In the genomic region with DNA sequence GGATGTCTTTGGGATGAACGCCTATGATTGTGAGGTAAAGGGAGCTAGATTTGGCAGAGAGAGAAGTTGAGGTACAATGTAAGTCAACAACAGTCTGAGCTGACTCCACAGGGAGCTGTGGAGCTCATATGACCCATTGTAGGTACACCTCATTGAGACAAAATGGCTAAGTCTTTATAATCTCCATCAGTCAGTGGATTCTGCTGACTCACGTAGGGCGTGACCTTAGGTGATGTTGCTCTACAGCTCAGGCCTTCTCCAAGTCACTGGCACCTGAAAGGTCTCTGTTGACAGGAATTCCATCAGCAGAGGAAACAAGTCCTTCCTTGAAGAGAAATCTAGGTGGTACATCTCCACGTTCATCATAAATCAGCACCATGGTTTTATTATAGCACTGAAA, we compare ENCODE assay signal across 28 cellular contexts.
"Had no signal": no experiment of that assay in that cellular context is flagged by ENCODE, and none has a peak within 500 bp of the region (broad histone marks: within the 10 kb centered on the region; RNA-seq: fewer than 3 reads in every experiment).

No MANE protein-coding gene starts in this region.

- H3K36me3 ChIP-seq: brain microvascular endothelial cell had no signal

- H3K27me3 ChIP-seq: brain microvascular endothelial cell had no signal

- H3K27ac ChIP-seq: brain microvascular endothelial cell had no signal

- FAIRE-seq: RCC 7860, TTC549 had no signal

- ATAC-seq: activated T-helper 17 cell treated with anti-CD3 and anti-CD28 coated beads, Interleukin-2, amount 50 U/mL, for 72 hours; PC-3 had no signal

- DNase-seq: activated CD4-positive, alpha-beta memory T cell treated with anti-CD3 and anti-CD28 coated beads, Interleukin-2, amount 10 ng/mL, durations not matched to agents 7 days and 5 days; activated CD4-positive, alpha-beta T cell treated with anti-CD3 and anti-CD28 coated beads, Interleukin-2, amount 50 U/mL, for 1 hour; activated CD4-positive, CD25-positive, alpha-beta regulatory T cell; activated gamma-delta T cell; activated naive CD4-positive, alpha-beta T cell treated with anti-CD3 and anti-CD28 coated beads for 36 hours; activated T-cell treated with anti-CD3 and anti-CD28 coated beads for 4 hours; activated T-cell treated with anti-CD3 and anti-CD28 coated beads, Interleukin-2, amount 50 U/mL, for 48 hours; amygdala; brain microvascular endothelial cell; caudate nucleus; Kasumi-1; MV-4-11; NCI-H1092 treated with DMSO at 0.1 percent for 48 hours; NCI-H1417 treated with DMSO at 0.1 percent for 48 hours; NCI-H1694; NCI-H2029; NCI-H2107; NCI-H2171 treated with DMSO at 0.1 percent for 48 hours; NCI-H226; NCI-H526; PC-3; SIG-M5; T-helper 2 cell; T1000 had no signal

- H3K36me3 Mint-ChIP-seq: activated naive CD8-positive, alpha-beta T cell had no signal

- H3K27me3 Mint-ChIP-seq: activated CD4-positive, alpha-beta memory T cell treated with anti-CD3 and anti-CD28 coated beads, Interleukin-2, amount 10 ng/mL, durations not matched to agents 7 days and 5 days; activated naive CD8-positive, alpha-beta T cell; activated T-helper 17 cell treated with anti-CD3 and anti-CD28 coated beads, Interleukin-2, amount 50 U/mL, for 72 hours had no signal

- H3K27ac Mint-ChIP-seq: activated CD4-positive, alpha-beta memory T cell treated with anti-CD3 and anti-CD28 coated beads, Interleukin-2, amount 10 ng/mL, durations not matched to agents 7 days and 5 days; activated naive CD4-positive, alpha-beta T cell treated with anti-CD3 and anti-CD28 coated beads for 36 hours; activated naive CD8-positive, alpha-beta T cell; activated T-helper 17 cell treated with anti-CD3 and anti-CD28 coated beads, Interleukin-2, amount 50 U/mL, for 72 hours had no signal

- H3K4me3 Mint-ChIP-seq: activated CD4-positive, alpha-beta memory T cell treated with anti-CD3 and anti-CD28 coated beads, Interleukin-2, amount 10 ng/mL, durations not matched to agents 7 days and 5 days; activated naive CD4-positive, alpha-beta T cell treated with anti-CD3 and anti-CD28 coated beads for 36 hours; activated naive CD8-positive, alpha-beta T cell; activated T-helper 17 cell treated with anti-CD3 and anti-CD28 coated beads, Interleukin-2, amount 50 U/mL, for 72 hours had no signal

- H3K9me3 Mint-ChIP-seq: activated CD4-positive, alpha-beta memory T cell treated with anti-CD3 and anti-CD28 coated beads, Interleukin-2, amount 10 ng/mL, durations not matched to agents 7 days and 5 days; activated T-helper 17 cell treated with anti-CD3 and anti-CD28 coated beads, Interleukin-2, amount 50 U/mL, for 72 hours had no signal

- H3K4me1 Mint-ChIP-seq: activated CD4-positive, alpha-beta memory T cell treated with anti-CD3 and anti-CD28 coated beads, Interleukin-2, amount 10 ng/mL, durations not matched to agents 7 days and 5 days; activated T-helper 17 cell treated with anti-CD3 and anti-CD28 coated beads, Interleukin-2, amount 50 U/mL, for 72 hours had no signal
